Comparison of ENCODE assay signal across 20 cellular contexts in the genomic region with DNA sequence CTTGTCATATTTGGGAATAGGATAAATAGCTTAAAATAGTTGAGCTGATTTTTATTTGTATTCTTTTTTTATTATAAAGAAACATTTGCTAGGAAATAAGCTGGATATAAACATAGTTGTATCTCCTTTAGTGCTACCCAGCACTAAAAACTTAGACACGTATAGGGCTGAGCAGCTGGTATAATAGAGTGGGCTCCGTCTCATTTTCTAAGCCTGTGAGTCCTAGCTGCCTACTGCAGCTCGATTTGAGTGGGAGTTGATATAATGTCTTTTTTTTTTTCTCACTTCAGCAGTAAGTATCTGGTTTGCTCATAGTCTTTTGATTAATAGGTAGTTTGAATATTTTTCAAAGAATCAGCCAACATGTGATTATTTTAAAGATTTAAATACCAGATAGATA.
"Had no signal": no experiment of that assay in that cellular context is flagged by ENCODE, and none has a peak within 500 bp of the region (broad histone marks: within the 10 kb centered on the region; RNA-seq: fewer than 3 reads in every experiment).

No MANE protein-coding gene starts in this region.

- H3K27me3 Mint-ChIP-seq: IgD-negative memory B cell had no signal

- FAIRE-seq: HepG2, K562 had no signal

- DNase-seq: Kasumi-1, MM.1S, NCI-H1092 treated with DMSO at 0.1 percent for 48 hours, NCI-H1436, NCI-H187, NCI-H2029, NCI-H2081 treated with DMSO at 0.1 percent for 48 hours, NCI-H2171, NCI-H226, NCI-H446, NCI-H510A, NCI-H524 treated with DMSO at 0.1 percent for 48 hours, NCI-H69, NCI-H774, SHP77, SK-N-SH, SW 1271 had no signal

- H3K27ac Mint-ChIP-seq: IgD-negative memory B cell had no signal

- H3K4me3 Mint-ChIP-seq: IgD-negative memory B cell had no signal

- H3K4me1 Mint-ChIP-seq: IgD-negative memory B cell had no signal

- H3K9me3 Mint-ChIP-seq: IgD-negative memory B cell had no signal

- ATAC-seq: HepG2, K562 had no signal
